Comparison of ENCODE assay signal across 8 cellular contexts in genomic region chr1:230713915-230714764, GRCh38. TPM values are rescaled to one million over a fixed set of nuclear protein-coding genes. Genes with fewer than 3 reads are reported as not detected.
DNase-seq lines count a peak whose midpoint lies in the region; ATAC-seq and TF ChIP-seq lines count a peak whose summit lies in the region.

AGT (minus strand) TSS chr1:230714122; CDS start chr1:230710823, 3,299 bp downstream.

- TF ChIP-seq POLR2A in tibial nerve (IDR thresholded peaks at IDR 0.05): no peak

- POLR2A ChIA-PET in CD8-positive, alpha-beta T cell (lab: Charles Lee): no interaction called here

- TF ChIP-seq EP300 in tibial nerve (IDR thresholded peaks at IDR 0.05): no peak

- H3K36me3 ChIP-seq in left lung: no peaks in the 10 kb centered on the region
- no peaks in the 10 kb centered on the region for H3K36me3 ChIP-seq in tibial nerve
- H3K36me3 ChIP-seq in CD8-positive, alpha-beta T cell (ENCODE audit: insufficient read depth, low read length): no peaks in the 10 kb centered on the region
- no peaks in the 10 kb centered on the region for H3K36me3 ChIP-seq in H7 (replicated peaks; ENCODE audit: control insufficient read depth, insufficient read depth, low read length)

- H3K4me1 ChIP-seq in left lung (no peaks in the 10 kb centered on the region), tibial nerve (peaks cover 0 to 11% (median 11%) of the 10 kb centered on the region in 4 donors)
- no peaks in the 10 kb centered on the region for H3K4me1 ChIP-seq in CD8-positive, alpha-beta T cell (ENCODE audit: insufficient read depth, low read length)

- no peaks in the 10 kb centered on the region for H3K36me3 Mint-ChIP-seq in brain
- H3K36me3 Mint-ChIP-seq in CD8-positive, alpha-beta T cell: no peaks in the 10 kb centered on the region

- peak; percentile 81 for DNase-seq in M059J (ENCODE audit: low read depth)
- DNase-seq in left lung: peak in 1 of 2 donors; percentile 47
- DNase-seq in tibial nerve (ENCODE audit: low spot score in 2 of 2): peak; percentile 27 to 64
- DNase-seq in CD8-positive, alpha-beta T cell: no peak
- DNase-seq in NCI-H1417 (lab: John Stamatoyannopoulos, UW): no peak
- no peak for DNase-seq in H7

- peak within 1 kb of the TSS in 3 of 5 experiments; percentile 12 to 80 (median 32) for H3K4me3 Mint-ChIP-seq in brain
- no peak within 1 kb of the TSS for H3K4me3 Mint-ChIP-seq in CD8-positive, alpha-beta T cell

- TF ChIP-seq CTCF in brain (conservative IDR thresholded peaks at IDR 0.05): no peak
- no peak for TF ChIP-seq CTCF in left lung (IDR thresholded peaks at IDR 0.05)
- TF ChIP-seq CTCF in tibial nerve (IDR thresholded peaks at IDR 0.05): no peak
- no peak for TF ChIP-seq CTCF in CD8-positive, alpha-beta T cell (IDR thresholded peaks at IDR 0.05)

- no peaks in the 10 kb centered on the region for H3K9me3 ChIP-seq in left lung
- no peaks in the 10 kb centered on the region for H3K9me3 ChIP-seq in tibial nerve
- H3K9me3 ChIP-seq in CD8-positive, alpha-beta T cell (ENCODE audit: low read length): no peaks in the 10 kb centered on the region

- H3K27me3 Mint-ChIP-seq in brain: peaks cover 4% of the 10 kb centered on the region
- peaks cover 4% of the 10 kb centered on the region for H3K27me3 Mint-ChIP-seq in CD8-positive, alpha-beta T cell (ENCODE audit: low read depth)

- no peak within 1 kb of the TSS for H3K27ac ChIP-seq in left lung
- peak within 1 kb of the TSS in 2 of 4 donors; percentile 60 to 66 for H3K27ac ChIP-seq in tibial nerve
- H3K27ac ChIP-seq in CD8-positive, alpha-beta T cell (ENCODE audit: low read depth, low read length): no peak within 1 kb of the TSS

- no peak within 1 kb of the TSS for H3K4me3 ChIP-seq in left lung
- peak within 1 kb of the TSS in 1 of 4 donors; percentile 28 for H3K4me3 ChIP-seq in tibial nerve
- H3K4me3 ChIP-seq in CD8-positive, alpha-beta T cell (ENCODE audit: low read depth, low read length): no peak within 1 kb of the TSS
- H3K4me3 ChIP-seq in H7 (ENCODE audit: insufficient read depth, low read depth, low read length): no peak within 1 kb of the TSS

- WGBS in tibial nerve, 2 donors: 28 to 32% methylated on average over 16 to 24 of the region's 24 CpGs

- CTCF ChIA-PET in CD8-positive, alpha-beta T cell (lab: Charles Lee): no interaction called here

- intact Hi-C loops in left lung (cut with DNase I): no loop called here
- intact Hi-C loops in CD8-positive, alpha-beta T cell (cut with DNase I, micrococcal nuclease): no loop called here

- H3K9me3 Mint-ChIP-seq in brain: peaks cover 0 to 7% (median 3%) of the 10 kb centered on the region in 5 experiments
- H3K9me3 Mint-ChIP-seq in CD8-positive, alpha-beta T cell: no peaks in the 10 kb centered on the region

- H3K27me3 ChIP-seq in left lung: peaks cover 0 to 14% of the 10 kb centered on the region in 2 donors
- no peaks in the 10 kb centered on the region for H3K27me3 ChIP-seq in tibial nerve
- no peaks in the 10 kb centered on the region for H3K27me3 ChIP-seq in CD8-positive, alpha-beta T cell (ENCODE audit: insufficient read depth, low read length)
- no peaks in the 10 kb centered on the region for H3K27me3 ChIP-seq in H7 (ENCODE audit: control insufficient read depth, insufficient read depth, low read length)

- peaks cover 23% of the 10 kb centered on the region for H3K4me1 Mint-ChIP-seq in brain
- no peaks in the 10 kb centered on the region for H3K4me1 Mint-ChIP-seq in CD8-positive, alpha-beta T cell (ENCODE audit: low read depth)

- H3K27ac Mint-ChIP-seq in brain: peak within 1 kb of the TSS; percentile 19 to 92 (median 69)
- H3K27ac Mint-ChIP-seq in CD8-positive, alpha-beta T cell: no peak within 1 kb of the TSS

- ATAC-seq in left lung: peak; percentile 87
- ATAC-seq in CD8-positive, alpha-beta T cell: no peak
- ATAC-seq in HG02884 (IDR thresholded peaks at IDR 0.05; ENCODE audit: unreplicated experiment): no peak

RNA-seq across cellular contexts. Expression of gene AGT, which starts in this region (rescaled TPM):
- total RNA-seq in M059J (2014; rRNA removed; shearing (Covaris generic)): 0.42 TPM in 1 of 2 replicates, not detected in the other
- 162 TPM for polyA plus RNA-seq in brain (ENCODE audit: insufficient read depth, low read depth, low replicate concordance)
- total RNA-seq in left lung (1 to 10 TPM; 2.8 to 2.9 TPM), tibial nerve (10 to 100 TPM in 2 of 4 donors, 1 to 10 TPM in 2; 2.7 to 25.2 (median 7.0) TPM)
- total RNA-seq in CD8-positive, alpha-beta T cell: not detected
- total RNA-seq in H7 (2014; rRNA removed; shearing (Covaris generic)): 0.42 TPM in 1 of 2 replicates, not detected in the other

Comparison
In these comparisons a context has a peak if more than half of its experiments do, and no peak if none do; other contexts are left out.
1. Peak in DNase-seq in M059J; RNA of the gene not detected or under 1 TPM.
2. DNase-seq: peak in tibial nerve (2 of 2); none in CD8-positive, alpha-beta T cell (0 of 7), NCI-H1417 (0 of 3) and H7 (single experiment).